In genomic region chr5:181221792-181222629, GRCh38 we compare ENCODE assay signal across 1 cellular context.
TF ChIP-seq lines count a peak whose summit lies in the region.

No MANE protein-coding gene starts in this region.

TF ChIP-seq in HepG2, 621 proteins besides CTCF, POLR2A, EP300 and RAD21 (continued from another document and continues in another):
- TF ChIP-seq MIER3 (CRISPR knock-in tag; IDR thresholded peaks at IDR 0.05; ENCODE audit: borderline replicate concordance) (peak; percentile 51; the same call in 1 of the 2 replicates), KDM5A (IDR thresholded peaks at IDR 0.05; ENCODE audit: borderline replicate concordance, low read length) (no peak), GABPB1 (CRISPR knock-in tag; IDR thresholded peaks at IDR 0.05) (peak; percentile 74), KDM2A (CRISPR knock-in tag; IDR thresholded peaks at IDR 0.05; ENCODE audit: borderline replicate concordance, low read depth) (peak; percentile 93), ZNF570 (CRISPR knock-in tag; IDR thresholded peaks at IDR 0.05; ENCODE audit: borderline replicate concordance) (no peak), PHB2 (IDR thresholded peaks at IDR 0.05; ENCODE audit: partially characterized antibody) (no peak), ZNF781 (CRISPR knock-in tag; IDR thresholded peaks at IDR 0.05; ENCODE audit: borderline replicate concordance, not compliant biosample characterization) (no peak), BCL6 (CRISPR knock-in tag; IDR thresholded peaks at IDR 0.05) (no peak; the same call in 1 of the 2 replicates), MED8 (CRISPR knock-in tag; IDR thresholded peaks at IDR 0.05; ENCODE audit: insufficient replicate concordance) (no peak), HMG20A (CRISPR knock-in tag; IDR thresholded peaks at IDR 0.05; ENCODE audit: borderline replicate concordance) (no peak), CHCHD3 (CRISPR knock-in tag; IDR thresholded peaks at IDR 0.05) (no peak), CREB3 (CRISPR knock-in tag; IDR thresholded peaks at IDR 0.05) (0 out of 2 replicates have a peak, but pooled peaks have one; percentile 55), HNRNPH1 (optimal IDR thresholded peaks at IDR 0.05; ENCODE audit: low read depth, low read length) (no peak), MEIS1 (CRISPR knock-in tag; IDR thresholded peaks at IDR 0.05; ENCODE audit: borderline replicate concordance) (0 out of 2 replicates have a peak, but pooled peaks have one; percentile 43), FOXA3 (CRISPR knock-in tag; IDR thresholded peaks at IDR 0.05) (peak; percentile 48), RNF2 (conservative IDR thresholded peaks at IDR 0.05; ENCODE audit: low read depth) (no peak; the same call in 1 of the 2 replicates), SMARCC2 (IDR thresholded peaks at IDR 0.05) (no peak), CCAR2 (optimal IDR thresholded peaks at IDR 0.05; ENCODE audit: low read depth, low read length) (no peak), RNF219 (CRISPR knock-in tag; IDR thresholded peaks at IDR 0.05) (no peak), SMAD1 (CRISPR knock-in tag; IDR thresholded peaks at IDR 0.05; ENCODE audit: borderline replicate concordance, low read depth) (peak; percentile 75; the same call in 1 of the 2 replicates), ZBTB20 (CRISPR knock-in tag; IDR thresholded peaks at IDR 0.05; ENCODE audit: borderline replicate concordance, low read depth) (no peak; the same call in 1 of the 2 replicates), SIX4 (CRISPR knock-in tag; IDR thresholded peaks at IDR 0.05) (no peak), SMAD9 (CRISPR knock-in tag; IDR thresholded peaks at IDR 0.05) (peak; percentile 77; the same call in 1 of the 2 replicates), ARNTL (CRISPR knock-in tag; IDR thresholded peaks at IDR 0.05) (peak; percentile 33; the same call in 1 of the 2 replicates), SETDB1 (CRISPR knock-in tag; IDR thresholded peaks at IDR 0.05; ENCODE audit: borderline replicate concordance) (no peak), ZFAT (CRISPR knock-in tag; conservative IDR thresholded peaks at IDR 0.05) (peak; percentile 92), IRX3 (CRISPR knock-in tag; IDR thresholded peaks at IDR 0.05; ENCODE audit: borderline replicate concordance, low read depth) (no peak), ZNF296 (CRISPR knock-in tag; conservative IDR thresholded peaks at IDR 0.05) (no peak), ZFP62 (CRISPR knock-in tag; IDR thresholded peaks at IDR 0.05) (peak; percentile 66; the same call in 1 of the 2 replicates), NR2F2 (IDR thresholded peaks at IDR 0.05; ENCODE audit: borderline replicate concordance, low read depth) (no peak), PHF8 (CRISPR knock-in tag; IDR thresholded peaks at IDR 0.05) (peak; percentile 60; the same call in 1 of the 2 replicates), KDM5B (CRISPR knock-in tag; IDR thresholded peaks at IDR 0.05; ENCODE audit: borderline replicate concordance) (peak; percentile 56; the same call in 1 of the 2 replicates), GATAD2A (CRISPR knock-in tag; IDR thresholded peaks at IDR 0.05) (peak; percentile 80), ZEB1 (IDR thresholded peaks at IDR 0.05; ENCODE audit: insufficient replicate concordance, low read depth) (no peak), ZNF224 (CRISPR knock-in tag; IDR thresholded peaks at IDR 0.05) (peak; percentile 93), SOX13 (IDR thresholded peaks at IDR 0.05) (0 out of 2 replicates have a peak, but pooled peaks have one; percentile 26), SOX13 (CRISPR knock-in tag; conservative IDR thresholded peaks at IDR 0.05 in 1 of 2, IDR thresholded peaks at IDR 0.05 in 1 of 2) (peak in 1 of 2 experiments; percentile 13; a peak in 1 of 4 replicates), HMG20B (CRISPR knock-in tag; conservative IDR thresholded peaks at IDR 0.05) (no peak), THYN1 (CRISPR knock-in tag; IDR thresholded peaks at IDR 0.05; ENCODE audit: borderline replicate concordance, low read depth) (no peak)
- TF ChIP-seq, protein P1, sequence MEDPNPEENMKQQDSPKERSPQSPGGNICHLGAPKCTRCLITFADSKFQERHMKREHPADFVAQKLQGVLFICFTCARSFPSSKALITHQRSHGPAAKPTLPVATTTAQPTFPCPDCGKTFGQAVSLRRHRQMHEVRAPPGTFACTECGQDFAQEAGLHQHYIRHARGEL (CRISPR knock-in tag; IDR thresholded peaks at IDR 0.05) = 0 out of 2 replicates have a peak, but pooled peaks have one; percentile 2
- TF ChIP-seq, protein P2, sequence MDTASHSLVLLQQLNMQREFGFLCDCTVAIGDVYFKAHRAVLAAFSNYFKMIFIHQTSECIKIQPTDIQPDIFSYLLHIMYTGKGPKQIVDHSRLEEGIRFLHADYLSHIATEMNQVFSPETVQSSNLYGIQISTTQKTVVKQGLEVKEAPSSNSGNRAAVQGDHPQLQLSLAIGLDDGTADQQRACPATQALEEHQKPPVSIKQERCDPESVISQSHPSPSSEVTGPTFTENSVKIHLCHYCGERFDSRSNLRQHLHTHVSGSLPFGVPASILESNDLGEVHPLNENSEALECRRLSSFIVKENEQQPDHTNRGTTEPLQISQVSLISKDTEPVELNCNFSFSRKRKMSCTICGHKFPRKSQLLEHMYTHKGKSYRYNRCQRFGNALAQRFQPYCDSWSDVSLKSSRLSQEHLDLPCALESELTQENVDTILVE (CRISPR knock-in tag; IDR thresholded peaks at IDR 0.05) = peak; percentile 91
- TF ChIP-seq, protein P3, sequence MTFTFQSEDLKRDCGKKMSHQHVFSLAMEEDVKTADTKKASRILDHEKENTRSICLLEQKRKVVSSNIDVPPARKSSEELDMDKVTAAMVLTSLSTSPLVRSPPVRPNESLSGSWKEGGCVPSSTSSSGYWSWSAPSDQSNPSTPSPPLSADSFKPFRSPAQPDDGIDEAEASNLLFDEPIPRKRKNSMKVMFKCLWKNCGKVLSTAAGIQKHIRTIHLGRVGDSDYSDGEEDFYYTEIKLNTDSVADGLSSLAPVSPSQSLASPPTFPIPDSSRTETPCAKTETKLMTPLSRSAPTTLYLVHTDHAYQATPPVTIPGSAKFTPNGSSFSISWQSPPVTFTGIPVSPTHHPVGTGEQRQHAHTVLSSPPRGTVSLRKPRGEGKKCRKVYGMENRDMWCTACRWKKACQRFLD (CRISPR knock-in tag; IDR thresholded peaks at IDR 0.05; ENCODE audit: borderline replicate concordance) = no peak
- TF ChIP-seq, protein P4, sequence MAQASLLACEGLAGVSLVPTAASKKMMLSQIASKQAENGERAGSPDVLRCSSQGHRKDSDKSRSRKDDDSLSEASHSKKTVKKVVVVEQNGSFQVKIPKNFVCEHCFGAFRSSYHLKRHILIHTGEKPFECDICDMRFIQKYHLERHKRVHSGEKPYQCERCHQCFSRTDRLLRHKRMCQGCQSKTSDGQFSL (CRISPR knock-in tag; IDR thresholded peaks at IDR 0.05) = no peak
- TF ChIP-seq, protein P5, sequence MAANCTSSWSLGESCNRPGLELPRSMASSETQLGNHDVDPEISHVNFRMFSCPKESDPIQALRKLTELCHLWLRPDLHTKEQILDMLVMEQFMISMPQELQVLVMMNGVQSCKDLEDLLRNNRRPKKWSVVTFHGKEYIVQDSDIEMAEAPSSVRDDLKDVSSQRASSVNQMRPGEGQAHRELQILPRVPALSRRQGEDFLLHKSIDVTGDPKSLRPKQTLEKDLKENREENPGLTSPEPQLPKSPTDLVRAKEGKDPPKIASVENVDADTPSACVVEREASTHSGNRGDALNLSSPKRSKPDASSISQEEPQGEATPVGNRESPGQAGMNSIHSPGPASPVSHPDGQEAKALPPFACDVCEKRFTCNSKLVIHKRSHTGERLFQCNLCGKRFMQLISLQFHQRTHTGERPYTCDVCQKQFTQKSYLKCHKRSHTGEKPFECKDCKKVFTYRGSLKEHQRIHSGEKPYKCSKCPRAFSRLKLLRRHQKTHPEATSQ (CRISPR knock-in tag; IDR thresholded peaks at IDR 0.05; ENCODE audit: borderline replicate concordance) = no peak; the same call in 1 of the 2 replicates
- TF ChIP-seq, protein P6, sequence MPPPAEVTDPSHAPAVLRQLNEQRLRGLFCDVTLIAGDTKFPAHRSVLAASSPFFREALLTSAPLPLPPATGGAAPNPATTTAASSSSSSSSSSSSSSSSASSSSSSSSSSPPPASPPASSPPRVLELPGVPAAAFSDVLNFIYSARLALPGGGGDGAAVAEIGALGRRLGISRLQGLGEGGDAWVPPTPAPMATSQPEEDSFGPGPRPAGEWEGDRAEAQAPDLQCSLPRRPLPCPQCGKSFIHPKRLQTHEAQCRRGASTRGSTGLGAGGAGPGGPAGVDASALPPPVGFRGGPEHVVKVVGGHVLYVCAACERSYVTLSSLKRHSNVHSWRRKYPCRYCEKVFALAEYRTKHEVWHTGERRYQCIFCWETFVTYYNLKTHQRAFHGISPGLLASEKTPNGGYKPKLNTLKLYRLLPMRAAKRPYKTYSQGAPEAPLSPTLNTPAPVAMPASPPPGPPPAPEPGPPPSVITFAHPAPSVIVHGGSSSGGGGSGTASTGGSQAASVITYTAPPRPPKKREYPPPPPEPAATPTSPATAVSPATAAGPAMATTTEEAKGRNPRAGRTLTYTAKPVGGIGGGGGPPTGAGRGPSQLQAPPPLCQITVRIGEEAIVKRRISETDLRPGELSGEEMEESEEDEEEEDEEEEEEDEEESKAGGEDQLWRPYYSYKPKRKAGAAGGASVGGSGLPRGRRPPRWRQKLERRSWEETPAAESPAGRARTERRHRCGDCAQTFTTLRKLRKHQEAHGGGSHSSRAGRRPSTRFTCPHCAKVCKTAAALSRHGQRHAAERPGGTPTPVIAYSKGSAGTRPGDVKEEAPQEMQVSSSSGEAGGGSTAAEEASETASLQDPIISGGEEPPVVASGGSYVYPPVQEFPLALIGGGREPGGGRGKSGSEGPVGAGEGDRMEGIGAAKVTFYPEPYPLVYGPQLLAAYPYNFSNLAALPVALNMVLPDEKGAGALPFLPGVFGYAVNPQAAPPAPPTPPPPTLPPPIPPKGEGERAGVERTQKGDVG (CRISPR knock-in tag; IDR thresholded peaks at IDR 0.05; ENCODE audit: borderline replicate concordance) = no peak
- TF ChIP-seq, protein P7, sequence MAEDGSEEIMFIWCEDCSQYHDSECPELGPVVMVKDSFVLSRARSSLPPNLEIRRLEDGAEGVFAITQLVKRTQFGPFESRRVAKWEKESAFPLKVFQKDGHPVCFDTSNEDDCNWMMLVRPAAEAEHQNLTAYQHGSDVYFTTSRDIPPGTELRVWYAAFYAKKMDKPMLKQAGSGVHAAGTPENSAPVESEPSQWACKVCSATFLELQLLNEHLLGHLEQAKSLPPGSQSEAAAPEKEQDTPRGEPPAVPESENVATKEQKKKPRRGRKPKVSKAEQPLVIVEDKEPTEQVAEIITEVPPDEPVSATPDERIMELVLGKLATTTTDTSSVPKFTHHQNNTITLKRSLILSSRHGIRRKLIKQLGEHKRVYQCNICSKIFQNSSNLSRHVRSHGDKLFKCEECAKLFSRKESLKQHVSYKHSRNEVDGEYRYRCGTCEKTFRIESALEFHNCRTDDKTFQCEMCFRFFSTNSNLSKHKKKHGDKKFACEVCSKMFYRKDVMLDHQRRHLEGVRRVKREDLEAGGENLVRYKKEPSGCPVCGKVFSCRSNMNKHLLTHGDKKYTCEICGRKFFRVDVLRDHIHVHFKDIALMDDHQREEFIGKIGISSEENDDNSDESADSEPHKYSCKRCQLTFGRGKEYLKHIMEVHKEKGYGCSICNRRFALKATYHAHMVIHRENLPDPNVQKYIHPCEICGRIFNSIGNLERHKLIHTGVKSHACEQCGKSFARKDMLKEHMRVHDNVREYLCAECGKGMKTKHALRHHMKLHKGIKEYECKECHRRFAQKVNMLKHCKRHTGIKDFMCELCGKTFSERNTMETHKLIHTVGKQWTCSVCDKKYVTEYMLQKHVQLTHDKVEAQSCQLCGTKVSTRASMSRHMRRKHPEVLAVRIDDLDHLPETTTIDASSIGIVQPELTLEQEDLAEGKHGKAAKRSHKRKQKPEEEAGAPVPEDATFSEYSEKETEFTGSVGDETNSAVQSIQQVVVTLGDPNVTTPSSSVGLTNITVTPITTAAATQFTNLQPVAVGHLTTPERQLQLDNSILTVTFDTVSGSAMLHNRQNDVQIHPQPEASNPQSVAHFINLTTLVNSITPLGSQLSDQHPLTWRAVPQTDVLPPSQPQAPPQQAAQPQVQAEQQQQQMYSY (CRISPR knock-in tag; IDR thresholded peaks at IDR 0.05) = no peak
- TF ChIP-seq, protein P8, sequence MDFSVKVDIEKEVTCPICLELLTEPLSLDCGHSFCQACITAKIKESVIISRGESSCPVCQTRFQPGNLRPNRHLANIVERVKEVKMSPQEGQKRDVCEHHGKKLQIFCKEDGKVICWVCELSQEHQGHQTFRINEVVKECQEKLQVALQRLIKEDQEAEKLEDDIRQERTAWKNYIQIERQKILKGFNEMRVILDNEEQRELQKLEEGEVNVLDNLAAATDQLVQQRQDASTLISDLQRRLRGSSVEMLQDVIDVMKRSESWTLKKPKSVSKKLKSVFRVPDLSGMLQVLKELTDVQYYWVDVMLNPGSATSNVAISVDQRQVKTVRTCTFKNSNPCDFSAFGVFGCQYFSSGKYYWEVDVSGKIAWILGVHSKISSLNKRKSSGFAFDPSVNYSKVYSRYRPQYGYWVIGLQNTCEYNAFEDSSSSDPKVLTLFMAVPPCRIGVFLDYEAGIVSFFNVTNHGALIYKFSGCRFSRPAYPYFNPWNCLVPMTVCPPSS (IDR thresholded peaks at IDR 0.05) = no peak
